Comparison of ENCODE assay signal across 8 cellular contexts in the genomic region with DNA sequence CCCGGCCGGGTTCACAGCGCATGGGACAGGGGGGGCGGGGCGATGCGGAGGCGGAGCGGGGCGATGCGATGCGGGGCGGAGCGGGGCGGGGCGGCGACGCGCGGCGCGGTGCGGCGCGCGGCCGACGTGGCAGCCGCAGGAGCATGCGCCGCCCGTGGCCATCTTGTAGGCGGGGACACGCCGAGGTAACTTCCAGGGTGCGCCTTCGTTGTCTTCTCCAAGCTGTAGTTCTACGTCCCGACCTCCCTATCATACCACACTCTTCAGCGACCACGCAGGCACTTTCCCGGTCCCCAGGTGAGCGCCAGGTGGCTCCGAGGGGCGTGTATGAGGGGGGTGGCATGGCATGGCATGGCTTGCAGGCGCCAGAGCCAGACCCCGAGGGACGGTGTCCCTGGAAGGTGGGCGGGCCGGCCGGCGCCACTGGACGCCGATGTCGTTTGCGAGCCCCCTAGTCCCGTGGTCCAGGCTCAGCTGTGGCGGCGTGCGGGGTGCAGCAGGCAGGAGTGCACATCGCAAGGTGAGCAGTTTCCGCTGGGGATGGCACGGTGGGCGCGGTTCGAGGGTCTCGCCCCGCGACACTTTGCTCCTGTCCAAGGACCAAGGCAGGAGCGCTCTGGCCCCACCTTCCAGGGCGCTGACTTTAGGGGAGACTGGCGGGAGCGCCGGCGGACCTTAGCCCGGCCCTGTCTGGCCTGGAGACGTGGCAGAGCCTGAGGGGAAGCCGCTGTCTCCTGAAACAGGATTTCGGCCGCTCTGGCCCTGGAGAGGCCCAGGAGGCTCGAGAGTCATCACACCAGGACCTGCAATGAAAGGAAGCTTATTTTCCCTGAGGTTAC. TPM values are rescaled to one million over a fixed set of nuclear protein-coding genes. Genes with fewer than 3 reads are reported as not detected.
A peak's percentile ranks its signal among the peaks of the same experiment; 100 is the strongest.
DNase-seq lines count a peak whose midpoint lies in the region; ATAC-seq and TF ChIP-seq lines count a peak whose summit lies in the region.

A gene (plus strand): TSS at position 161 of the 839 bp plus-strand sequence. CDS start 5,840 bp downstream, outside the sequence.

- no peak for TF ChIP-seq CTCF in DND-41 (IDR thresholded peaks at IDR 0.05; ENCODE audit: borderline replicate concordance, extremely low read depth, low read length, poor library complexity, severe bottlenecking)
- no peak for TF ChIP-seq CTCF in RWPE1 (conservative IDR thresholded peaks at IDR 0.05; ENCODE audit: low read depth)
- TF ChIP-seq CTCF in fibroblast of pulmonary artery (IDR thresholded peaks at IDR 0.05; ENCODE audit: low read length, missing control alignments): no peak
- no peak for TF ChIP-seq CTCF in nephron (IDR thresholded peaks at IDR 0.05; ENCODE audit: unreplicated experiment in 3 of 3)

- H3K36me3 ChIP-seq in DND-41 (ENCODE audit: insufficient read depth, low read length): peaks cover 27% of the 10 kb centered on the region

- no peaks in the 10 kb centered on the region; the same call in 1 of the 2 replicates for H4K20me1 ChIP-seq in DND-41 (ENCODE audit: insufficient read depth, low read length)

- H3K27me3 ChIP-seq in DND-41 (ENCODE audit: insufficient read depth, low read length, poor library complexity): no peaks in the 10 kb centered on the region

- H3K4me2 ChIP-seq in DND-41 (ENCODE audit: insufficient read depth, low read length): peak within 1 kb of the TSS; percentile 77

- CTCF ChIA-PET in RWPE1 (lab: Yijun Ruan, JAX): interaction anchor here (0.6 kb wide), 1 partner anchor 877 kb away, joined by 3 read pairs; no protein-coding TSS in a partner anchor

- H3K9me3 ChIP-seq in DND-41 (ENCODE audit: insufficient read depth, low read length, severe bottlenecking): peaks cover 5% of the 10 kb centered on the region

- POLR2A ChIA-PET in RWPE1 (lab: Yijun Ruan, JAX; ENCODE audit: low non-redundant PET): interaction anchor here (0.6 kb wide), 1 partner anchor 1167 kb away, joined by 3 read pairs; no protein-coding TSS in a partner anchor

- peaks cover 8% of the 10 kb centered on the region for H3K9me3 Mint-ChIP-seq in activated T-helper 17 cell treated with anti-CD3 and anti-CD28 coated beads, Interleukin-2, amount 50 U/mL, for 72 hours
- H3K9me3 Mint-ChIP-seq in nephron: peaks cover 3% of the 10 kb centered on the region
- peaks cover 15% of the 10 kb centered on the region for H3K9me3 Mint-ChIP-seq in stimulated activated naive CD8-positive, alpha-beta T cell treated with anti-CD3 and anti-CD28 coated beads, Interleukin-15, Interleukin-2, amounts not matched to agents 100 ng/mL and 50 ng/mL, for 24 hours

- DNase-seq in DND-41 (peak; percentile 82), RWPE1 (ENCODE audit: low spot score) (peak; percentile 89), fibroblast of pulmonary artery (ENCODE audit: low read depth) (peak; percentile 83)
- DNase-seq in Jurkat, Clone E6-1 (ENCODE audit: low read depth, low spot score): peak; percentile 76

- H3K27me3 Mint-ChIP-seq in activated T-helper 17 cell treated with anti-CD3 and anti-CD28 coated beads, Interleukin-2, amount 50 U/mL, for 72 hours: peaks cover 12% of the 10 kb centered on the region
- H3K27me3 Mint-ChIP-seq in nephron (ENCODE audit: low read depth): no peaks in the 10 kb centered on the region
- peaks cover 1% of the 10 kb centered on the region for H3K27me3 Mint-ChIP-seq in stimulated activated naive CD8-positive, alpha-beta T cell treated with anti-CD3 and anti-CD28 coated beads, Interleukin-15, Interleukin-2, amounts not matched to agents 100 ng/mL and 50 ng/mL, for 24 hours

- H3K4me3 Mint-ChIP-seq in activated T-helper 17 cell treated with anti-CD3 and anti-CD28 coated beads, Interleukin-2, amount 50 U/mL, for 72 hours: peak within 1 kb of the TSS; percentile 83
- H3K4me3 Mint-ChIP-seq in nephron: peak within 1 kb of the TSS; percentile 86 to 93 (median 86)
- H3K4me3 Mint-ChIP-seq in stimulated activated naive CD8-positive, alpha-beta T cell treated with anti-CD3 and anti-CD28 coated beads, Interleukin-15, Interleukin-2, amounts not matched to agents 100 ng/mL and 50 ng/mL, for 24 hours: peak within 1 kb of the TSS; percentile 87

- peak within 1 kb of the TSS; percentile 99 for H2AFZ ChIP-seq in DND-41 (ENCODE audit: low read depth, low read length)

- peaks cover 26% of the 10 kb centered on the region for H3K4me1 ChIP-seq in DND-41 (ENCODE audit: insufficient read depth, low read length)

- H3K4me1 Mint-ChIP-seq in activated T-helper 17 cell treated with anti-CD3 and anti-CD28 coated beads, Interleukin-2, amount 50 U/mL, for 72 hours: peaks cover 17% of the 10 kb centered on the region
- H3K4me1 Mint-ChIP-seq in nephron: peaks cover 42% of the 10 kb centered on the region
- H3K4me1 Mint-ChIP-seq in stimulated activated naive CD8-positive, alpha-beta T cell treated with anti-CD3 and anti-CD28 coated beads, Interleukin-15, Interleukin-2, amounts not matched to agents 100 ng/mL and 50 ng/mL, for 24 hours (ENCODE audit: low read depth): peaks cover 30% of the 10 kb centered on the region

- ATAC-seq in DND-41 (ENCODE audit: insufficient read depth, low read depth) (peak; percentile 94), GM21717 (IDR thresholded peaks at IDR 0.05; ENCODE audit: unreplicated experiment) (peak; percentile 96)
- ATAC-seq in activated T-helper 17 cell treated with anti-CD3 and anti-CD28 coated beads, Interleukin-2, amount 50 U/mL, for 72 hours (replicated peaks): peak; percentile 97

- H3K4me3 ChIP-seq in DND-41 (ENCODE audit: low read depth in 1 of 2, low read length in 2 of 2) (peak within 1 kb of the TSS; percentile 89 to 97), fibroblast of pulmonary artery (replicated peaks; ENCODE audit: low read depth, low read length) (peak within 1 kb of the TSS; percentile 92)
- H3K4me3 ChIP-seq in Jurkat, Clone E6-1 (ENCODE audit: low read length): peak within 1 kb of the TSS; percentile 73

- H3K9ac ChIP-seq in DND-41 (ENCODE audit: low read depth, low read length): peak within 1 kb of the TSS; percentile 94

- H3K36me3 Mint-ChIP-seq in activated T-helper 17 cell treated with anti-CD3 and anti-CD28 coated beads, Interleukin-2, amount 50 U/mL, for 72 hours (ENCODE audit: low read depth): peaks cover 36% of the 10 kb centered on the region
- H3K36me3 Mint-ChIP-seq in nephron (ENCODE audit: low read depth): peaks cover 33% of the 10 kb centered on the region
- H3K36me3 Mint-ChIP-seq in stimulated activated naive CD8-positive, alpha-beta T cell treated with anti-CD3 and anti-CD28 coated beads, Interleukin-15, Interleukin-2, amounts not matched to agents 100 ng/mL and 50 ng/mL, for 24 hours (ENCODE audit: low read depth): peaks cover 36% of the 10 kb centered on the region

- H3K27ac ChIP-seq in DND-41 (ENCODE audit: low read length) (peak within 1 kb of the TSS; percentile 77), RWPE1 (peak within 1 kb of the TSS; percentile 85)

- peaks cover 50% of the 10 kb centered on the region for H3K79me2 ChIP-seq in DND-41 (ENCODE audit: insufficient read depth, low read length)

- peak within 1 kb of the TSS; percentile 78 for H3K27ac Mint-ChIP-seq in activated T-helper 17 cell treated with anti-CD3 and anti-CD28 coated beads, Interleukin-2, amount 50 U/mL, for 72 hours
- peak within 1 kb of the TSS; percentile 72 to 90 (median 87) for H3K27ac Mint-ChIP-seq in nephron
- peak within 1 kb of the TSS; percentile 75 for H3K27ac Mint-ChIP-seq in stimulated activated naive CD8-positive, alpha-beta T cell treated with anti-CD3 and anti-CD28 coated beads, Interleukin-15, Interleukin-2, amounts not matched to agents 100 ng/mL and 50 ng/mL, for 24 hours

RNA-seq across cellular contexts. Expression of the gene that starts here (rescaled TPM):
- polyA plus RNA-seq in Jurkat, Clone E6-1 (2012; ENCODE audit: insufficient read depth, insufficient read length): 48.3 TPM
- total RNA-seq in activated T-helper 17 cell treated with anti-CD3 and anti-CD28 coated beads, Interleukin-2, amount 50 U/mL, for 72 hours: 10 to 100 TPM; 31.3 to 39.1 TPM

Comparison
In these comparisons a context has a peak if more than half of its experiments do, and no peak if none do; other contexts are left out.
1. Peak in every context shown above with its lines: DNase-seq, ATAC-seq, H3K4me3 ChIP-seq and H3K27ac ChIP-seq.